ENCODE assay signal across 9 cellular contexts in the genomic region with DNA sequence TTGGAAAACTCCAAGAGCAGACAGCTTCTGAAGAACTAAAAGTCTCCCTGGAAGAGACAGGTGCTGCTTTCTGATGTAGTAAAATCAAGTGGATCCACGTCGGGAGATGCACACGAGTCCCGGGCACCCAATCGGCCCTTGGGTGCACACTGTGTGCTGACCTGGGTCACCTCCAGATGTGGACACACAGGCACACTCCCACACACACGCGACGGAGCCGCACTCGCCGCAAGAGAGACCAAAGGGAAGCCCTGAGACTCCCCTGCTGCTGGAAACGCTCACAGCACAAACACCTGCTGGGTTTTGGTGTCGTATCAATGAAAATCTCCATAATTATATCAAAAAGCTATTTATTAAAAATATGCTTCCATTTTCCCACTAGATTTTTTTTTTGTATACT.
"Had no signal": no experiment of that assay in that cellular context is flagged by ENCODE, and none has a peak within 500 bp of the region (broad histone marks: within the 10 kb centered on the region; RNA-seq: fewer than 3 reads in every experiment).

No MANE protein-coding gene starts in this region.

- H3K4me3 Mint-ChIP-seq: activated CD4-positive, alpha-beta memory T cell treated with anti-CD3 and anti-CD28 coated beads for 36 hours; activated T-cell treated with anti-CD3 and anti-CD28 coated beads, Interleukin-2, amount 50 U/mL, for 72 hours; natural killer cell treated with Interleukin-12 subunit alpha and Interleukin-12 subunit beta and Interleukin-15 and Interleukin-18, amount 100 ng/mL, for 72 hours; type B pancreatic cell had no signal

- ATAC-seq: activated CD4-positive, CD25-positive, alpha-beta regulatory T cell treated with anti-CD3 and anti-CD28 coated beads, Interleukin-2, amount 50 U/mL, for 24 hours; activated T-cell treated with anti-CD3 and anti-CD28 coated beads, Interleukin-2, amount 50 U/mL, for 72 hours; natural killer cell treated with Interleukin-12 subunit alpha and Interleukin-12 subunit beta and Interleukin-15 and Interleukin-18, amount 100 ng/mL, for 72 hours had no signal

- H3K27me3 Mint-ChIP-seq: activated CD4-positive, alpha-beta memory T cell treated with anti-CD3 and anti-CD28 coated beads for 36 hours; natural killer cell treated with Interleukin-12 subunit alpha and Interleukin-12 subunit beta and Interleukin-15 and Interleukin-18, amount 100 ng/mL, for 72 hours; type B pancreatic cell had no signal

- H3K27ac Mint-ChIP-seq: activated CD4-positive, alpha-beta memory T cell treated with anti-CD3 and anti-CD28 coated beads for 36 hours; activated T-cell treated with anti-CD3 and anti-CD28 coated beads, Interleukin-2, amount 50 U/mL, for 72 hours; natural killer cell treated with Interleukin-12 subunit alpha and Interleukin-12 subunit beta and Interleukin-15 and Interleukin-18, amount 100 ng/mL, for 72 hours had no signal

- H3K36me3 Mint-ChIP-seq: natural killer cell treated with Interleukin-12 subunit alpha and Interleukin-12 subunit beta and Interleukin-15 and Interleukin-18, amount 100 ng/mL, for 72 hours; type B pancreatic cell had no signal

- DNase-seq: activated CD4-positive, alpha-beta memory T cell treated with anti-CD3 and anti-CD28 coated beads for 36 hours; activated T-cell treated with anti-CD3 and anti-CD28 coated beads, Interleukin-2, amount 50 U/mL, for 72 hours; left ventricle myocardium superior; mesenchymal stem cell; stimulated activated CD4-positive, alpha-beta T cell treated with anti-CD3 and anti-CD28 coated beads, Interleukin-15, amount 100 ng/mL, for 24 hours; T-helper 2 cell had no signal

- H3K9me3 Mint-ChIP-seq: activated CD4-positive, alpha-beta memory T cell treated with anti-CD3 and anti-CD28 coated beads for 36 hours; activated T-cell treated with anti-CD3 and anti-CD28 coated beads, Interleukin-2, amount 50 U/mL, for 72 hours; natural killer cell treated with Interleukin-12 subunit alpha and Interleukin-12 subunit beta and Interleukin-15 and Interleukin-18, amount 100 ng/mL, for 72 hours; type B pancreatic cell had no signal
